30 cellular contexts compared by ENCODE assay signal in genomic region chr2:147610491-147611050, GRCh38.
DNase-seq lines count a peak whose midpoint lies in the region; ATAC-seq and TF ChIP-seq lines count a peak whose summit lies in the region.
"Had no signal": no experiment of that assay in that cellular context is flagged by ENCODE, and none has a peak within 500 bp of the region (broad histone marks: within the 10 kb centered on the region; RNA-seq: fewer than 3 reads in every experiment).

No MANE protein-coding gene starts in this region.

- no peaks in the 10 kb centered on the region for H3K36me3 ChIP-seq in smooth muscle cell (ENCODE audit: low read depth)
- H3K36me3 ChIP-seq: BLaER1, SJSA1 had no signal

- no peak overlapping the region for H3K9ac ChIP-seq in smooth muscle cell (ENCODE audit: low read depth)
- H3K9ac ChIP-seq: BLaER1, GM23248 had no signal

- no peak for TF ChIP-seq CTCF in smooth muscle cell (IDR thresholded peaks at IDR 0.05; ENCODE audit: borderline replicate concordance, insufficient read depth, poor library complexity, severe bottlenecking)
- TF ChIP-seq CTCF in GM13977 (IDR thresholded peaks at IDR 0.05; ENCODE audit: extremely low read depth, insufficient read depth, missing control alignments), result no peak

- no peak overlapping the region for H3K27ac ChIP-seq in smooth muscle cell (ENCODE audit: low read depth)
- H3K27ac ChIP-seq: BLaER1, GM23248, SJSA1 had no signal

- no peaks in the 10 kb centered on the region for H3K9me3 ChIP-seq in smooth muscle cell (replicated peaks; ENCODE audit: low read depth)
- H3K9me3 ChIP-seq: BLaER1, SJSA1 had no signal

- no peak overlapping the region for H3K4me3 Mint-ChIP-seq in activated T-cell treated with anti-CD3 and anti-CD28 coated beads, Interleukin-2, amount 50 U/mL, for 72 hours
- no peak overlapping the region for H3K4me3 Mint-ChIP-seq in activated CD8-positive, alpha-beta memory T cell treated with anti-CD3 and anti-CD28 coated beads, Interleukin-2, amount 10 ng/mL, durations not matched to agents 7 days and 5 days
- H3K4me3 Mint-ChIP-seq: CD4-positive, CD25-positive, alpha-beta regulatory T cell; H9; T-cell had no signal

- no peak overlapping the region for H3K4me2 ChIP-seq in smooth muscle cell
- H3K4me2 ChIP-seq: BLaER1 had no signal

- 87% methylated on average over 2 of the region's 2 CpGs for WGBS in smooth muscle cell (ENCODE audit: low lambda C conversion rate)

- no peaks in the 10 kb centered on the region for H4K20me1 ChIP-seq in smooth muscle cell (ENCODE audit: low read depth)
- H4K20me1 ChIP-seq: BLaER1 had no signal

- H3K27me3 ChIP-seq in smooth muscle cell (ENCODE audit: low read depth), result no peaks in the 10 kb centered on the region
- H3K27me3 ChIP-seq: BLaER1, SJSA1 had no signal

- CTCF ChIA-PET in activated CD8-positive, alpha-beta memory T cell treated with anti-CD3 and anti-CD28 coated beads, Interleukin-2, amount 10 ng/mL, durations not matched to agents 7 days and 5 days (lab: Charles Lee), result interaction anchor here (0.6 kb wide), 1 partner anchor 33 kb away, joined by 3 read pairs; no protein-coding TSS in a partner anchor

- no peaks in the 10 kb centered on the region for H3K27me3 Mint-ChIP-seq in activated T-cell treated with anti-CD3 and anti-CD28 coated beads, Interleukin-2, amount 50 U/mL, for 72 hours (ENCODE audit: low read depth)
- H3K27me3 Mint-ChIP-seq in activated CD8-positive, alpha-beta memory T cell treated with anti-CD3 and anti-CD28 coated beads, Interleukin-2, amount 10 ng/mL, durations not matched to agents 7 days and 5 days, result no peaks in the 10 kb centered on the region
- H3K27me3 Mint-ChIP-seq: CD4-positive, CD25-positive, alpha-beta regulatory T cell; T-cell had no signal

- H3K4me1 Mint-ChIP-seq in activated T-cell treated with anti-CD3 and anti-CD28 coated beads, Interleukin-2, amount 50 U/mL, for 72 hours (ENCODE audit: low read depth), result peaks cover 8% of the 10 kb centered on the region
- no peaks in the 10 kb centered on the region for H3K4me1 Mint-ChIP-seq in activated CD8-positive, alpha-beta memory T cell treated with anti-CD3 and anti-CD28 coated beads, Interleukin-2, amount 10 ng/mL, durations not matched to agents 7 days and 5 days
- H3K4me1 Mint-ChIP-seq: CD4-positive, CD25-positive, alpha-beta regulatory T cell had no signal

- H2AFZ ChIP-seq in smooth muscle cell (ENCODE audit: low read depth), result peak overlapping the region; percentile 31

- H3F3A ChIP-seq in smooth muscle cell (ENCODE audit: low read depth), result no peaks in the 10 kb centered on the region

- ATAC-seq in activated T-cell treated with anti-CD3 and anti-CD28 coated beads, Interleukin-2, amount 50 U/mL, for 72 hours (replicated peaks in 1 of 2), result no peak
- ATAC-seq in activated CD8-positive, alpha-beta memory T cell treated with anti-CD3 and anti-CD28 coated beads, Interleukin-2, amount 10 ng/mL, durations not matched to agents 7 days and 5 days, result no peak
- ATAC-seq: GM12878, PC-3, Right ventricle myocardium inferior, T-cell had no signal

- H3K4me3 ChIP-seq in smooth muscle cell, result no peak overlapping the region
- H3K4me3 ChIP-seq: BLaER1, GM12878, GM23248, SJSA1 had no signal

- DNase-seq in activated T-cell treated with anti-CD3 and anti-CD28 coated beads, Interleukin-2, amount 50 U/mL, for 72 hours, result no peak
- DNase-seq in activated T-cell treated with anti-CD3 and anti-CD28 coated beads, Interleukin-2, amount 50 U/mL, for 1 hour, result no peak
- DNase-seq in SK-MEL-5 (ENCODE audit: low read depth, low spot score), result peak; percentile 59
- peak; percentile 60 for DNase-seq in myocyte (ENCODE audit: low read depth)
- DNase-seq in smooth muscle cell (lab: John Stamatoyannopoulos, UW; ENCODE audit: unreplicated experiment), result no peak
- no peak for DNase-seq in activated CD8-positive, alpha-beta memory T cell treated with anti-CD3 and anti-CD28 coated beads, Interleukin-2, amount 10 ng/mL, durations not matched to agents 7 days and 5 days
- DNase-seq in effector CD8-positive, alpha-beta T cell (lab: John Stamatoyannopoulos, UW), result no peak
- no peak for DNase-seq in GM13977 (ENCODE audit: low spot score)
- DNase-seq: CD4-positive, CD25-positive, alpha-beta regulatory T cell; COR-L47; DMS79; EL; GDM1; GM23248; H9; KBM-7; MV-4-11; NCI-H1105 treated with DMSO at 0.1 percent for 48 hours; NCI-H146; NCI-H1930; NCI-H2107; NCI-H226; NCI-H82; NK-92 treated with Interleukin-12 subunit alpha and Interleukin-12 subunit beta, amount 100 ng/mL, for 24 hours; PC-3; T-cell had no signal

- peak overlapping the region; percentile 65 for H3K27ac Mint-ChIP-seq in activated T-cell treated with anti-CD3 and anti-CD28 coated beads, Interleukin-2, amount 50 U/mL, for 72 hours
- H3K27ac Mint-ChIP-seq in activated CD8-positive, alpha-beta memory T cell treated with anti-CD3 and anti-CD28 coated beads, Interleukin-2, amount 10 ng/mL, durations not matched to agents 7 days and 5 days, result no peak overlapping the region
- H3K27ac Mint-ChIP-seq: CD4-positive, CD25-positive, alpha-beta regulatory T cell; H9; T-cell had no signal

- H3K79me2 ChIP-seq in smooth muscle cell (ENCODE audit: low read depth), result no peaks in the 10 kb centered on the region

- peaks cover 0 to 3% of the 10 kb centered on the region in 2 donors for H3K9me3 Mint-ChIP-seq in activated T-cell treated with anti-CD3 and anti-CD28 coated beads, Interleukin-2, amount 50 U/mL, for 72 hours
- no peaks in the 10 kb centered on the region for H3K9me3 Mint-ChIP-seq in activated CD8-positive, alpha-beta memory T cell treated with anti-CD3 and anti-CD28 coated beads, Interleukin-2, amount 10 ng/mL, durations not matched to agents 7 days and 5 days (ENCODE audit: low read depth)
- H3K9me3 Mint-ChIP-seq: H9, T-cell had no signal

- H3K4me1 ChIP-seq in smooth muscle cell (ENCODE audit: low read depth), result no peaks in the 10 kb centered on the region
- H3K4me1 ChIP-seq: BLaER1, SJSA1 had no signal

- in situ Hi-C loops in SK-MEL-5 (cut with HindIII; ENCODE audit: low pct_unique_long_range_greater_than_20kb, low sequenced_read_pairs) (no loop called here), GM13977 (cut with MboI; ENCODE audit: low pct_unique_long_range_greater_than_20kb, low sequenced_read_pairs, unreplicated experiment) (no loop called here)

- no peaks in the 10 kb centered on the region for H3K36me3 Mint-ChIP-seq in activated T-cell treated with anti-CD3 and anti-CD28 coated beads, Interleukin-2, amount 50 U/mL, for 72 hours (ENCODE audit: insufficient read depth in 2 of 2)
- H3K36me3 Mint-ChIP-seq in activated CD8-positive, alpha-beta memory T cell treated with anti-CD3 and anti-CD28 coated beads, Interleukin-2, amount 10 ng/mL, durations not matched to agents 7 days and 5 days, result no peaks in the 10 kb centered on the region
- H3K36me3 Mint-ChIP-seq: CD4-positive, CD25-positive, alpha-beta regulatory T cell; T-cell had no signal

Comparison
In these comparisons a context has a peak if more than half of its experiments do, and no peak if none do; other contexts are left out.
1. DNase-seq: peak in SK-MEL-5 (single experiment) and myocyte (single experiment); none in activated T-cell treated with anti-CD3 and anti-CD28 coated beads, Interleukin-2, amount 50 U/mL, for 72 hours (0 of 2), activated T-cell treated with anti-CD3 and anti-CD28 coated beads, Interleukin-2, amount 50 U/mL, for 1 hour (single experiment), smooth muscle cell (single experiment), activated CD8-positive, alpha-beta memory T cell treated with anti-CD3 and anti-CD28 coated beads, Interleukin-2, amount 10 ng/mL, durations not matched to agents 7 days and 5 days (single experiment), effector CD8-positive, alpha-beta T cell (single experiment) and GM13977 (single experiment).